In genomic region chr16:633336-634050, GRCh38 we compare ENCODE assay signal across 24 cellular contexts.
"Had no signal": no experiment of that assay in that cellular context is flagged by ENCODE, and none has a peak within 500 bp of the region (broad histone marks: within the 10 kb centered on the region; RNA-seq: fewer than 3 reads in every experiment).

No MANE protein-coding gene starts in this region.

- H3K9me3 Mint-ChIP-seq: activated B cell treated with CpG ODN at 0.5 μM for 24 hours; activated T-cell treated with anti-CD3 and anti-CD28 coated beads, Interleukin-2, amount 50 U/mL, for 4 hours; T-helper 2 cell treated with Interferon-gamma antibody and Interleukin-4, amounts not matched to agents 5 μg/mL and 100 μg/mL, for 36 hours; type B pancreatic cell had no signal

- ATAC-seq: activated T-cell treated with anti-CD3 and anti-CD28 coated beads, Interleukin-2, amount 50 U/mL, for 4 hours; naive thymus-derived CD8-positive, alpha-beta T cell; right lobe of liver had no signal

- H3K27me3 ChIP-seq: brain microvascular endothelial cell, dorsolateral prefrontal cortex, right lobe of liver had no signal

- DNase-seq: activated B cell treated with CpG ODN at 0.5 μM for 24 hours; activated CD4-positive, alpha-beta T cell treated with anti-CD3 and anti-CD28 coated beads for 4 hours; activated CD8-positive, alpha-beta memory T cell treated with anti-CD3 and anti-CD28 coated beads, Interleukin-2, amount 50 U/mL, for 4 hours; activated effector memory CD4-positive, alpha-beta T cell treated with anti-CD3 and anti-CD28 coated beads, Interleukin-2, amount 50 U/mL, for 16 hours; activated naive CD4-positive, alpha-beta T cell treated with anti-CD3 and anti-CD28 coated beads, Interleukin-2, amount 50 U/mL, for 16 hours; activated T-cell treated with anti-CD3 and anti-CD28 coated beads, Interleukin-2, amount 50 U/mL, for 4 hours; brain microvascular endothelial cell; central memory CD4-positive, alpha-beta T cell; dorsolateral prefrontal cortex; foreskin fibroblast; glutamatergic neuron; hypothalamus; left ventricle myocardium inferior; nucleus accumbens; SK-N-SH; small intestine; stimulated activated CD4-positive, alpha-beta T cell treated with anti-CD3 and anti-CD28 coated beads, Interleukin-4, amount 100 ng/mL, for 1 hour; stomach had no signal

- H3K4me3 ChIP-seq: dorsolateral prefrontal cortex, left ventricle myocardium inferior, prostate gland, right lobe of liver, stomach had no signal

- H3K27me3 Mint-ChIP-seq: activated B cell treated with CpG ODN at 0.5 μM for 24 hours had no signal

- H3K27ac Mint-ChIP-seq: activated B cell treated with CpG ODN at 0.5 μM for 24 hours; T-helper 2 cell treated with Interferon-gamma antibody and Interleukin-4, amounts not matched to agents 5 μg/mL and 100 μg/mL, for 36 hours; type B pancreatic cell had no signal

- H3K36me3 ChIP-seq: prostate gland, right lobe of liver had no signal

- H3K27ac ChIP-seq: brain microvascular endothelial cell, epithelial cell of prostate, left ventricle myocardium inferior, prostate gland, right lobe of liver, stomach had no signal

- H3K36me3 Mint-ChIP-seq: type B pancreatic cell had no signal

- H3K9me3 ChIP-seq: left ventricle myocardium inferior, prostate gland, right lobe of liver, SK-N-SH, stomach had no signal
